In genomic region chr18:49640741-49641140, GRCh38 we compare ENCODE assay signal across 26 cellular contexts.
"Had no signal": no experiment of that assay in that cellular context is flagged by ENCODE, and none has a peak within 500 bp of the region (broad histone marks: within the 10 kb centered on the region; RNA-seq: fewer than 3 reads in every experiment).

No MANE protein-coding gene starts in this region.

- H3K27me3 ChIP-seq: adrenal gland, cardiac muscle cell, colonic mucosa, hepatocyte, suprapubic skin, upper lobe of right lung had no signal

- H3K4me3 Mint-ChIP-seq: activated naive CD8-positive, alpha-beta T cell; brain; memory B cell; natural killer cell; T-cell; T-helper 2 cell treated with Interferon-gamma antibody and Interleukin-4, amounts not matched to agents 5 μg/mL and 100 μg/mL, for 36 hours had no signal

- H3K36me3 Mint-ChIP-seq: activated naive CD8-positive, alpha-beta T cell; brain; memory B cell; natural killer cell; T-cell had no signal

- H3K9me3 ChIP-seq: adrenal gland, colonic mucosa, gastroesophageal sphincter, spleen, suprapubic skin, tibial artery, upper lobe of right lung had no signal

- DNase-seq: activated CD4-positive, alpha-beta T cell treated with anti-CD3 and anti-CD28 coated beads for 4 hours; activated CD4-positive, alpha-beta T cell treated with anti-CD3 and anti-CD28 coated beads, Interleukin-2, amount 50 U/mL, for 48 hours; activated CD8-positive, alpha-beta memory T cell treated with anti-CD3 and anti-CD28 coated beads for 24 hours; activated effector memory CD4-positive, alpha-beta T cell treated with Interleukin-2 at 50 U/mL for 16 hours; activated naive CD4-positive, alpha-beta T cell treated with Interleukin-2 at 50 U/mL for 16 hours; adrenal gland; aorta; cerebellar nuclear complex; colonic mucosa; effector memory CD4-positive, alpha-beta T cell; erythroblast; natural killer cell; posterior cingulate gyrus; spleen; stimulated activated naive CD4-positive, alpha-beta T cell; T-cell; upper lobe of right lung had no signal

- H2AFZ ChIP-seq: hepatocyte had no signal

- H3K27ac ChIP-seq: adrenal gland, cardiac muscle cell, colonic mucosa, gastroesophageal sphincter, hepatocyte, spleen, suprapubic skin, tibial artery, upper lobe of right lung had no signal

- H3K4me1 ChIP-seq: adrenal gland, colonic mucosa, upper lobe of right lung had no signal

- ATAC-seq: natural killer cell, T-cell had no signal

- H3K27ac Mint-ChIP-seq: activated naive CD8-positive, alpha-beta T cell; brain; memory B cell; natural killer cell; T-cell; T-helper 2 cell treated with Interferon-gamma antibody and Interleukin-4, amounts not matched to agents 5 μg/mL and 100 μg/mL, for 36 hours had no signal

- H3K9me3 Mint-ChIP-seq: memory B cell; natural killer cell; T-cell; T-helper 2 cell treated with Interferon-gamma antibody and Interleukin-4, amounts not matched to agents 5 μg/mL and 100 μg/mL, for 36 hours had no signal

- H3K4me2 ChIP-seq: hepatocyte had no signal

- H3K4me3 ChIP-seq: adrenal gland, cardiac muscle cell, colonic mucosa, gastroesophageal sphincter, hepatocyte, spleen, suprapubic skin, tibial artery, upper lobe of right lung had no signal

- H3K36me3 ChIP-seq: adrenal gland, cardiac muscle cell, colonic mucosa, gastroesophageal sphincter, spleen, suprapubic skin, tibial artery, upper lobe of right lung had no signal

- H3K4me1 Mint-ChIP-seq: memory B cell, natural killer cell, T-cell had no signal
